Comparison of ENCODE assay signal across 26 cellular contexts in genomic region chr3:142875099-142875498, GRCh38. TPM values are rescaled to one million over a fixed set of nuclear protein-coding genes. Genes with fewer than 3 reads are reported as not detected.
"Had no signal": no experiment of that assay in that cellular context is flagged by ENCODE, and none has a peak within 500 bp of the region (broad histone marks: within the 10 kb centered on the region; RNA-seq: fewer than 3 reads in every experiment).

No MANE protein-coding gene starts in this region.

- H3K36me3 ChIP-seq: SJSA1 had no signal

- ATAC-seq: K562, Panc1, PC-3 had no signal

- H3K9me3 ChIP-seq: SJSA1 had no signal

- H3K4me3 ChIP-seq: K562, SJSA1, SK-N-MC had no signal

- H3K27ac ChIP-seq: HL-60, KMS-11, RWPE1, SJSA1, SK-N-MC had no signal

- DNase-seq: Kasumi-1; MM.1S; NCI-H1092 treated with DMSO at 0.1 percent for 48 hours; NCI-H1436; NCI-H187; NCI-H2029; NCI-H2081 treated with DMSO at 0.1 percent for 48 hours; NCI-H2171; NCI-H226; NCI-H446; NCI-H510A; NCI-H524 treated with DMSO at 0.1 percent for 48 hours; NCI-H69; NCI-H774; NK-92 treated with Interleukin-12 subunit alpha and Interleukin-12 subunit beta, amount 100 ng/mL, for 24 hours; PC-3; SIG-M5 had no signal

- H3K4me1 ChIP-seq: SJSA1 had no signal

RNA-seq across cellular contexts. Expression of gene PCOLCE2, which starts 13.8 kb away (rescaled TPM):
- total RNA-seq: OCI-LY7 had no signal
- polyA plus RNA-seq: IgD-negative memory B cell had no signal
